In the genomic region with DNA sequence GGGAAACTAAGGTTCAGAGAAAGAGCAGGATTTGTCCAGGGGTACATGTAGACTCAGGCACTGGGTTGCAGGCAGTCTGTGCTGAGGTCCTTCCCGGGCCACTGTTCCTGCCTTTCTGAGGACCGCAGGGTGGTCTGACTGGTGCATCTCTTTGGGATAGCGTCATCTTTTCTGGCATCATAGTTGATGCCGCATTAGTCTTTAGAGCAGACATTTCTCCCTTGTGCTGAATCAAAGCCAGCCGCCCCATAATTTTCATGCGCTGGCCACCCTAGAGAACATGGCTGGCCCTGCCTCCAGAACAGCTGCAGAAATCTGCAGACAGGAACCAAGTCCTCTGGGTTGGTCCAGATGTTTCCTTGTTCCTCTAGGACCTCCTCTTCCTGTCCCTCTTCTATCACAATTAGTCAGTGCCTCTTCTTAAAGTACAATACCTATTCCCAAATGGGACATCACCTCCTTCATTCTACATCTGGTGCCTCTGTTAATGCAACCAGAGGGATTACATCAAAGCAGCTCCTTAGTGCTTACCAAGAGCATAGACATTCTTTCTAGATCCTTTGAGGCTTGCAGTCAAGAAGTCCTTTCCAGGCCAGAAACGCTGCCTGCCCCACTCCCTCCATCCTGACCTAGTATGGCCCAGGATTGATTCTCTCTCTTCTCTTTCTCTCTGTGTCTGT, we compare ENCODE assay signal across 15 cellular contexts. TPM values are rescaled to one million over a fixed set of nuclear protein-coding genes. Genes with fewer than 3 reads are reported as not detected.
DNase-seq lines count a peak whose midpoint lies in the region; ATAC-seq and TF ChIP-seq lines count a peak whose summit lies in the region.
"Had no signal": no experiment of that assay in that cellular context is flagged by ENCODE, and none has a peak within 500 bp of the region (broad histone marks: within the 10 kb centered on the region; RNA-seq: fewer than 3 reads in every experiment).

No MANE protein-coding gene starts in this region.

- DNase-seq in WERI-Rb-1 (peak; percentile 3), left ventricle myocardium superior (peak; percentile 53), ovary (peak; percentile 6 to 30 (median 14)), SW480 (ENCODE audit: low spot score) (no peak), T-helper 2 cell (no peak), SK-N-DZ (ENCODE audit: low spot score) (no peak)
- DNase-seq: activated CD4-positive, alpha-beta T cell treated with anti-CD3 and anti-CD28 coated beads for 1 hour; activated naive CD8-positive, alpha-beta T cell treated with anti-CD3 and anti-CD28 coated beads for 36 hours; stimulated activated CD4-positive, alpha-beta T cell treated with anti-CD3 and anti-CD28 coated beads, Interleukin-4, amount 100 ng/mL, for 1 hour had no signal

- peaks cover 85% of the 10 kb centered on the region for H3K36me3 ChIP-seq in BLaER1
- H3K36me3 ChIP-seq in WERI-Rb-1: peaks cover 59% of the 10 kb centered on the region
- no peaks in the 10 kb centered on the region for H3K36me3 ChIP-seq in ovary
- H3K36me3 ChIP-seq: gastroesophageal sphincter, tibial artery had no signal

- TF ChIP-seq CTCF in WERI-Rb-1 (IDR thresholded peaks at IDR 0.05; ENCODE audit: low read depth, low read length): no peak
- TF ChIP-seq CTCF in ovary (IDR thresholded peaks at IDR 0.05): no peak

- H3K27me3 ChIP-seq in BLaER1 (no peaks in the 10 kb centered on the region), WERI-Rb-1 (ENCODE audit: insufficient read depth, low read depth, severe bottlenecking) (no peaks in the 10 kb centered on the region), ovary (no peaks in the 10 kb centered on the region)
- H3K27me3 ChIP-seq: gastroesophageal sphincter, tibial artery had no signal

- TF ChIP-seq EP300 in ovary (IDR thresholded peaks at IDR 0.05): no peak

- 82 to 86% (median 86%) methylated on average over 7 of the region's 7 CpGs for WGBS in ovary, 3 donors

- TF ChIP-seq POLR2A in ovary (IDR thresholded peaks at IDR 0.05): no peak

- H4K20me1 ChIP-seq in BLaER1: no peaks in the 10 kb centered on the region

- peaks cover 33% of the 10 kb centered on the region for H3K4me1 ChIP-seq in BLaER1
- peaks cover 18% of the 10 kb centered on the region for H3K4me1 ChIP-seq in ovary (ENCODE audit: insufficient read depth)
- H3K4me1 ChIP-seq: gastroesophageal sphincter had no signal

- H3K4me2 ChIP-seq in BLaER1: peak overlapping the region; percentile 60
- H3K4me2 ChIP-seq: GM23338 had no signal

- peak; percentile 86 for ATAC-seq in left ventricle myocardium superior
- ATAC-seq in GM18907 (IDR thresholded peaks at IDR 0.05; ENCODE audit: unreplicated experiment): no peak
- ATAC-seq: gastroesophageal sphincter, GM23338 had no signal

- intact Hi-C loops in left ventricle myocardium superior (cut with micrococcal nuclease): no loop called here
- intact Hi-C loops in ovary (cut with DNase I): loop anchor here in 1 of 4 donors (5.0 kb wide), 1 partner anchor 123 kb away; a partner anchor contains a TSS

- H3K4me3 ChIP-seq in BLaER1: no peak overlapping the region
- no peak overlapping the region for H3K4me3 ChIP-seq in WERI-Rb-1 (ENCODE audit: low read depth, low read length)
- no peak overlapping the region for H3K4me3 ChIP-seq in ovary
- H3K4me3 ChIP-seq: gastroesophageal sphincter, GM23338, tibial artery had no signal

- H3K9me3 ChIP-seq in BLaER1 (no peaks in the 10 kb centered on the region), WERI-Rb-1 (ENCODE audit: severe bottlenecking) (no peaks in the 10 kb centered on the region), ovary (no peaks in the 10 kb centered on the region)
- H3K9me3 ChIP-seq: gastroesophageal sphincter, tibial artery had no signal

- H3K27ac ChIP-seq in BLaER1 (peak overlapping the region; percentile 60; the same call in 1 of the 2 replicates), WERI-Rb-1 (no peak overlapping the region), ovary (peak overlapping the region; percentile 58 to 85)
- H3K27ac ChIP-seq: gastroesophageal sphincter, tibial artery had no signal

- no peak overlapping the region for H3K9ac ChIP-seq in BLaER1

RNA-seq across cellular contexts. Expression of a gene that starts 42.1 kb away (rescaled TPM):
- not detected for total RNA-seq in left ventricle myocardium superior
- 10 to 100 TPM in 1 of 7 donors, 1 to 10 TPM in 1, under 1 TPM in 2, not detected in 3; 0.30 to 11.9 (median 1.8) TPM for total RNA-seq in ovary
- polyA plus RNA-seq in ovary: 1 to 10 TPM in 1 of 2 donors, not detected in 1; 2.1 TPM
- polyA plus RNA-seq in SK-N-DZ (2014; cell fraction: cytosol; rRNA removed): not detected in 2 replicates
- polyA plus RNA-seq in SK-N-DZ (2014; cell fraction: nucleus; rRNA removed): not detected in 2 replicates
- total RNA-seq: activated naive CD8-positive, alpha-beta T cell treated with anti-CD3 and anti-CD28 coated beads for 36 hours; GM23338; T-helper 2 cell treated with Interferon-gamma antibody and Interleukin-4, amounts not matched to agents 100 ng/mL and 5 ng/mL, for 36 hours had no signal
- polyA plus RNA-seq: GM23338 had no signal

RNA-seq across cellular contexts. Expression of a gene that starts 48.9 kb away (rescaled TPM):
- total RNA-seq in left ventricle myocardium superior: not detected
- total RNA-seq in ovary: 1 to 10 TPM in 1 of 7 donors, under 1 TPM in 1, not detected in 5; 0.82 to 2.6 TPM
- under 1 TPM in 1 of 2 donors, not detected in 1; 0.52 TPM for polyA plus RNA-seq in ovary
- polyA plus RNA-seq in SK-N-DZ (2014; cell fraction: cytosol; rRNA removed): not detected in 2 replicates
- polyA plus RNA-seq in SK-N-DZ (2014; cell fraction: nucleus; rRNA removed): not detected in 2 replicates
- total RNA-seq: activated naive CD8-positive, alpha-beta T cell treated with anti-CD3 and anti-CD28 coated beads for 36 hours; gastroesophageal sphincter; T-helper 2 cell treated with Interferon-gamma antibody and Interleukin-4, amounts not matched to agents 100 ng/mL and 5 ng/mL, for 36 hours had no signal

Comparison
In these comparisons a context has a peak if more than half of its experiments do, and no peak if none do; other contexts are left out.
1. DNase-seq: peak in WERI-Rb-1 (single experiment), left ventricle myocardium superior (single experiment) and ovary (5 of 5); none in SW480 (single experiment), T-helper 2 cell (0 of 5) and SK-N-DZ (single experiment).